Comparison of ENCODE assay signal across 18 cellular contexts in the genomic region with DNA sequence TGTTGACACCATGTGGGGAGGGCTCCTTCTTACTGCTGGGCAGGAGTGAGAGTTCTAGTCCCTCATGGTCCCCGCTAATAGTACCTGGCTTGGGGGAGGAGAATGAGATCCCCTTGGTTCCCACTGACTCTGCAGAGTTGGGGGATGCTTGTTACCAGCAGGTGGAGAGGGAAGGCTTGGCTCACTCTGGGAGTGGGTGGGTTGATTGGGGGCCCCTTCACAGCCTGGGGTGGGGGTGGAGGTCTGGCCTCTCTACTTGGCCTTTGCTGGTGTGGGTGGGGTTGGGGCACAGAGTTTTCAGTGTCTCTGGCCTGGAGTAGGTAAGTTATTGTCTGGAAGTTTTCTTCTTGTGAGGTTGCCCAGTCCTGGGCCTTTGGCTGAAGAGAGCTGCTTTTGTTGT. TPM values are rescaled to one million over a fixed set of nuclear protein-coding genes. Genes with fewer than 3 reads are reported as not detected.
DNase-seq lines count a peak whose midpoint lies in the region; ATAC-seq, FAIRE-seq and TF ChIP-seq lines count a peak whose summit lies in the region.
"Had no signal": no experiment of that assay in that cellular context is flagged by ENCODE, and none has a peak within 500 bp of the region (broad histone marks: within the 10 kb centered on the region; RNA-seq: fewer than 3 reads in every experiment).

No MANE protein-coding gene starts in this region.

- H3K9ac ChIP-seq in kidney (ENCODE audit: low read length in 2 of 2) = no peak overlapping the region
- H3K9ac ChIP-seq: BLaER1, GM23248 had no signal

- no peak for FAIRE-seq in kidney (lab: Jason Lieb, UNC)

- H3K9me3 Mint-ChIP-seq in activated CD8-positive, alpha-beta memory T cell treated with anti-CD3 and anti-CD28 coated beads, Interleukin-2, amount 10 ng/mL, durations not matched to agents 7 days and 5 days (ENCODE audit: low read depth) = no peaks in the 10 kb centered on the region

- H3K27me3 Mint-ChIP-seq in activated CD8-positive, alpha-beta memory T cell treated with anti-CD3 and anti-CD28 coated beads, Interleukin-2, amount 10 ng/mL, durations not matched to agents 7 days and 5 days = no peaks in the 10 kb centered on the region

- TF ChIP-seq CTCF in right atrium auricular region (IDR thresholded peaks at IDR 0.05) = no peak
- TF ChIP-seq CTCF in kidney (IDR thresholded peaks at IDR 0.05; ENCODE audit: borderline replicate concordance, extremely low read depth, insufficient read depth) = no peak

- no peak overlapping the region for H3K4me3 Mint-ChIP-seq in activated CD8-positive, alpha-beta memory T cell treated with anti-CD3 and anti-CD28 coated beads, Interleukin-2, amount 10 ng/mL, durations not matched to agents 7 days and 5 days
- H3K4me3 Mint-ChIP-seq: CD8-positive, alpha-beta memory T cell; H9 had no signal

- no peak overlapping the region for H3K27ac ChIP-seq in right atrium auricular region
- no peak overlapping the region for H3K27ac ChIP-seq in kidney (ENCODE audit: low read depth in 2 of 2, low read length in 2 of 2)
- H3K27ac ChIP-seq: BLaER1, GM23248 had no signal

- H3K36me3 ChIP-seq in right atrium auricular region (no peaks in the 10 kb centered on the region), kidney (ENCODE audit: control insufficient read depth in 1 of 2, insufficient read depth in 2 of 2, low read length in 2 of 2) (no peaks in the 10 kb centered on the region)
- H3K36me3 ChIP-seq: BLaER1 had no signal

- H3K27me3 ChIP-seq in right atrium auricular region = no peaks in the 10 kb centered on the region
- H3K27me3 ChIP-seq: BLaER1 had no signal

- DNase-seq in activated CD8-positive, alpha-beta memory T cell treated with anti-CD3 and anti-CD28 coated beads, Interleukin-2, amount 10 ng/mL, durations not matched to agents 7 days and 5 days = peak; percentile 28
- DNase-seq in activated CD8-positive, alpha-beta memory T cell treated with anti-CD3 and anti-CD28 coated beads for 24 hours = no peak
- DNase-seq in right atrium auricular region (ENCODE audit: low spot score) = peak; percentile 38
- no peak for DNase-seq in left cardiac atrium
- peak; percentile 17 for DNase-seq in kidney
- peak; percentile 19 for DNase-seq in ureter (ENCODE audit: low spot score)
- DNase-seq in GOT3 (lab: John Stamatoyannopoulos, UW) = no peak
- DNase-seq in NCI-H1048 (lab: John Stamatoyannopoulos, UW) = no peak
- DNase-seq: 8988T; AML-193; Caco-2; CD8-positive, alpha-beta memory T cell; DMS53; GF-D8; GM23248; H9 had no signal

- no peaks in the 10 kb centered on the region for H3K36me3 Mint-ChIP-seq in activated CD8-positive, alpha-beta memory T cell treated with anti-CD3 and anti-CD28 coated beads, Interleukin-2, amount 10 ng/mL, durations not matched to agents 7 days and 5 days
- H3K36me3 Mint-ChIP-seq: CD8-positive, alpha-beta memory T cell had no signal

- no peak for ATAC-seq in activated CD8-positive, alpha-beta memory T cell treated with anti-CD3 and anti-CD28 coated beads, Interleukin-2, amount 10 ng/mL, durations not matched to agents 7 days and 5 days
- no peak for ATAC-seq in left cardiac atrium

- H3K9me3 ChIP-seq in right atrium auricular region (peaks cover 0 to 15% of the 10 kb centered on the region in 2 donors), kidney (ENCODE audit: control insufficient read depth in 1 of 2, low read length in 2 of 2) (no peaks in the 10 kb centered on the region)

- H3K4me1 Mint-ChIP-seq in activated CD8-positive, alpha-beta memory T cell treated with anti-CD3 and anti-CD28 coated beads, Interleukin-2, amount 10 ng/mL, durations not matched to agents 7 days and 5 days = no peaks in the 10 kb centered on the region
- H3K4me1 Mint-ChIP-seq: CD8-positive, alpha-beta memory T cell; H9 had no signal

- H3K27ac Mint-ChIP-seq in activated CD8-positive, alpha-beta memory T cell treated with anti-CD3 and anti-CD28 coated beads, Interleukin-2, amount 10 ng/mL, durations not matched to agents 7 days and 5 days = no peak overlapping the region
- H3K27ac Mint-ChIP-seq: CD8-positive, alpha-beta memory T cell; H9 had no signal

- H3K4me1 ChIP-seq in right atrium auricular region (no peaks in the 10 kb centered on the region), kidney (ENCODE audit: control insufficient read depth in 1 of 2, insufficient read depth in 1 of 2, low read depth in 1 of 2, low read length in 2 of 2) (no peaks in the 10 kb centered on the region)
- H3K4me1 ChIP-seq: Caco-2 had no signal

- intact Hi-C loops in left cardiac atrium (cut with DNase I) = no loop called here
- intact Hi-C loops in kidney (cut with DNase I) = no loop called here

- CTCF ChIA-PET in activated CD8-positive, alpha-beta memory T cell treated with anti-CD3 and anti-CD28 coated beads, Interleukin-2, amount 10 ng/mL, durations not matched to agents 7 days and 5 days (lab: Charles Lee) = no interaction called here

- no peak overlapping the region for H3K4me3 ChIP-seq in right atrium auricular region
- no peak overlapping the region for H3K4me3 ChIP-seq in kidney (ENCODE audit: low read length in 2 of 2)
- H3K4me3 ChIP-seq: BLaER1, GM23248 had no signal

RNA-seq across cellular contexts. Expression of gene ADCY1, which starts 31.9 kb away (rescaled TPM):
- total RNA-seq in activated CD8-positive, alpha-beta memory T cell treated with anti-CD3 and anti-CD28 coated beads, Interleukin-2, amount 10 ng/mL, durations not matched to agents 7 days and 5 days = 1 to 10 TPM; 1.3 to 6.7 TPM
- total RNA-seq in right atrium auricular region (1 to 10 TPM; 2.4 to 3.2 TPM), left cardiac atrium (1 to 10 TPM; 5.7 to 7.4 TPM), kidney (3.7 TPM), ureter (4.6 TPM)
- 2.9 TPM for polyA plus RNA-seq in kidney (ENCODE audit: insufficient read depth, low read depth, low replicate concordance)
- total RNA-seq: HT-29 had no signal
- polyA plus RNA-seq: CD8-positive, alpha-beta memory T cell; GM23248 had no signal

Comparison
In these comparisons a context has a peak if more than half of its experiments do, and no peak if none do; other contexts are left out.
1. DNase-seq: peak in activated CD8-positive, alpha-beta memory T cell treated with anti-CD3 and anti-CD28 coated beads, Interleukin-2, amount 10 ng/mL, durations not matched to agents 7 days and 5 days (single experiment), right atrium auricular region (single experiment), kidney (single experiment) and ureter (single experiment); none in activated CD8-positive, alpha-beta memory T cell treated with anti-CD3 and anti-CD28 coated beads for 24 hours (single experiment), left cardiac atrium (single experiment), GOT3 (single experiment) and NCI-H1048 (single experiment).